ENCODE assay signal across 9 cellular contexts in the genomic region with DNA sequence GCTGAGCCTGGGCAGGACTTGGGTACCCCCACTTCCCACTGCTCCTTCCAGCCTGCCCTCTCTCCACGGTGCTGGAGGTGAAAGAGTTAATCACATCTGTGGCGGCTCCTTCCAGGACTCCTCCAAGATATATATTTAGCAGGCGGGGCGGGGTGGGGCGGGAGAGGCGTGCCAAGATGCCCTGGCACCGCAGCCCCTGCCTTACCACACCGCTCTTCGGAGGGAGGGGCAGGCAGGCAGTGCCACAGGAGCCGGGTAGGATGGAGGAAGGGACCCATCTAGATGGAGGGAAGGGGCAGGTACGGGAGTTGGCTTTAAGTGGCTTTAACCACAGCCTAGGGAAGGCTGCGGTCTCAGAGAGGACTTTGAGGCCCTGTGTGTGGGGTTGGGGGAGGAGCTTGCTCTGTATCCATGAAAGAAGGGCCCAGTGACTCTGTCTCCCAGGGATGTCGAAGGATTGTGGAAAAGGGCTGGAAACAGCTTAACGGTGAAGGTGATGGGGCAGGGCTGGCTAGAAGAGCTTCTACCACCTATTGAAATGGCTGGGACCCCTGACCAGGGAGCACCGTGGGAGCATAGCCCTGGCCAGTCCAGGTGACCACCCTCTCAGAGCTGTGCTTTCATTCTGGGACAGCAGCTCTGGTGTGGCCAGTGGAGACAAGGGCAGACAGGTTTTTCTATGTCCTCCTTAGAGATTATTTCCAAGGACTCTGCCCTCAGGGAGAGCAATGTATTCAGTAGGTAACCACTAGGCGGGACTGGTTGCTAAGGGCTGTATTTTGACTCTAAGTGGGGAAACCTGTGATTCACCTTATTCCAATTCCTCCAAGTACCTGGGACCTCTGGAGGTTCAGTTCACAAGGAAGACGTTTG. TPM values are rescaled to one million over a fixed set of nuclear protein-coding genes. Genes with fewer than 3 reads are reported as not detected.
A peak's percentile ranks its signal among the peaks of the same experiment; 100 is the strongest.
DNase-seq lines count a peak whose midpoint lies in the region; ATAC-seq and TF ChIP-seq lines count a peak whose summit lies in the region.
"Had no signal": no experiment of that assay in that cellular context is flagged by ENCODE, and none has a peak within 500 bp of the region (broad histone marks: within the 10 kb centered on the region; RNA-seq: fewer than 3 reads in every experiment).

No MANE protein-coding gene starts in this region.

- peaks cover 4% of the 10 kb centered on the region for H3F3A ChIP-seq in neural progenitor cell (ENCODE audit: low read depth)

- peak overlapping the region; percentile 44 for H3K4me2 ChIP-seq in neural progenitor cell

- no peaks in the 10 kb centered on the region for H4K20me1 ChIP-seq in neural progenitor cell (ENCODE audit: low read depth)

- POLR2A ChIA-PET in activated CD4-positive, alpha-beta T cell treated with anti-CD3 and anti-CD28 coated beads, Interleukin-2, amount 10 ng/mL, durations not matched to agents 7 days and 5 days (lab: Charles Lee): no interaction called here

- CTCF ChIA-PET in activated CD4-positive, alpha-beta T cell treated with anti-CD3 and anti-CD28 coated beads, Interleukin-2, amount 10 ng/mL, durations not matched to agents 7 days and 5 days (lab: Charles Lee): interaction anchor here (0.6 to 7.9 kb wide), 17 partner anchors 12 to 359 kb away, joined by 3 to 67 read pairs (median 5); partner anchors contain the start of genes BTBD17 and GPR142

- peaks cover 17% of the 10 kb centered on the region for H3K4me1 Mint-ChIP-seq in neural progenitor cell
- peaks cover 4% of the 10 kb centered on the region for H3K4me1 Mint-ChIP-seq in activated CD4-positive, alpha-beta T cell treated with anti-CD3 and anti-CD28 coated beads, Interleukin-2, amount 10 ng/mL, durations not matched to agents 7 days and 5 days

- H3K4me3 ChIP-seq in endocrine pancreas (ENCODE audit: control insufficient read depth, insufficient read depth, low read length): no peak overlapping the region
- no peak overlapping the region for H3K4me3 ChIP-seq in neural progenitor cell
- H3K4me3 ChIP-seq in WERI-Rb-1 (ENCODE audit: low read depth, low read length): no peak overlapping the region
- H3K4me3 ChIP-seq: MG63 had no signal

- H3K9me3 ChIP-seq in endocrine pancreas (ENCODE audit: control insufficient read depth, low read length): no peaks in the 10 kb centered on the region
- no peaks in the 10 kb centered on the region for H3K9me3 ChIP-seq in neural progenitor cell (ENCODE audit: low read depth)
- H3K9me3 ChIP-seq in WERI-Rb-1 (ENCODE audit: severe bottlenecking): no peaks in the 10 kb centered on the region
- H3K9me3 ChIP-seq: MG63 had no signal

- H3K27ac ChIP-seq in neural progenitor cell (no peak overlapping the region), WERI-Rb-1 (no peak overlapping the region)

- H3K36me3 ChIP-seq in endocrine pancreas (ENCODE audit: control insufficient read depth, insufficient read depth, low read length): no peaks in the 10 kb centered on the region
- H3K36me3 ChIP-seq in neural progenitor cell: no peaks in the 10 kb centered on the region
- H3K36me3 ChIP-seq in WERI-Rb-1: no peaks in the 10 kb centered on the region
- H3K36me3 ChIP-seq: MG63 had no signal

- no peaks in the 10 kb centered on the region for H3K4me1 ChIP-seq in endocrine pancreas (ENCODE audit: control insufficient read depth, insufficient read depth, low read length)
- H3K4me1 ChIP-seq in neural progenitor cell: peaks cover 14% of the 10 kb centered on the region

- DNase-seq in Caki2 (ENCODE audit: low read depth): peak; percentile 54
- peak; percentile 55 for DNase-seq in NCI-H187 treated with DMSO at 0.1 percent for 48 hours (lab: John Stamatoyannopoulos, UW)
- peak; percentile 37 for DNase-seq in neural progenitor cell (ENCODE audit: low spot score)
- DNase-seq in activated CD4-positive, alpha-beta T cell treated with anti-CD3 and anti-CD28 coated beads, Interleukin-2, amount 10 ng/mL, durations not matched to agents 7 days and 5 days: no peak
- DNase-seq in WERI-Rb-1: no peak

- no peaks in the 10 kb centered on the region for H3K36me3 Mint-ChIP-seq in neural progenitor cell
- no peaks in the 10 kb centered on the region for H3K36me3 Mint-ChIP-seq in activated CD4-positive, alpha-beta T cell treated with anti-CD3 and anti-CD28 coated beads, Interleukin-2, amount 10 ng/mL, durations not matched to agents 7 days and 5 days (ENCODE audit: low read depth)

- H3K27ac Mint-ChIP-seq in neural progenitor cell: peak overlapping the region; percentile 74
- H3K27ac Mint-ChIP-seq in activated CD4-positive, alpha-beta T cell treated with anti-CD3 and anti-CD28 coated beads, Interleukin-2, amount 10 ng/mL, durations not matched to agents 7 days and 5 days: no peak overlapping the region

- H3K4me3 Mint-ChIP-seq in neural progenitor cell: peak overlapping the region; percentile 48
- no peak overlapping the region for H3K4me3 Mint-ChIP-seq in activated CD4-positive, alpha-beta T cell treated with anti-CD3 and anti-CD28 coated beads, Interleukin-2, amount 10 ng/mL, durations not matched to agents 7 days and 5 days

- H3K9ac ChIP-seq in endocrine pancreas (ENCODE audit: control insufficient read depth, insufficient read depth, low read length) (peak overlapping the region; percentile 60), neural progenitor cell (no peak overlapping the region)

- in situ Hi-C loops in Caki2 (cut with HindIII; ENCODE audit: low pct_unique_long_range_greater_than_20kb, low sequenced_read_pairs): no loop called here

- H3K79me2 ChIP-seq in neural progenitor cell (ENCODE audit: low read depth): no peaks in the 10 kb centered on the region

- peak overlapping the region; percentile 21 for H2AFZ ChIP-seq in neural progenitor cell (replicated peaks)

- TF ChIP-seq CTCF in neural progenitor cell (IDR thresholded peaks at IDR 0.05) (no peak), WERI-Rb-1 (IDR thresholded peaks at IDR 0.05; ENCODE audit: low read depth, low read length) (no peak)

- H3K27me3 Mint-ChIP-seq in neural progenitor cell (ENCODE audit: insufficient read depth, low read depth): peaks cover 13% of the 10 kb centered on the region
- peaks cover 9% of the 10 kb centered on the region for H3K27me3 Mint-ChIP-seq in activated CD4-positive, alpha-beta T cell treated with anti-CD3 and anti-CD28 coated beads, Interleukin-2, amount 10 ng/mL, durations not matched to agents 7 days and 5 days

- no peaks in the 10 kb centered on the region for H3K9me3 Mint-ChIP-seq in neural progenitor cell
- H3K9me3 Mint-ChIP-seq in activated CD4-positive, alpha-beta T cell treated with anti-CD3 and anti-CD28 coated beads, Interleukin-2, amount 10 ng/mL, durations not matched to agents 7 days and 5 days: no peaks in the 10 kb centered on the region

- ATAC-seq in GM21367 (IDR thresholded peaks at IDR 0.05; ENCODE audit: unreplicated experiment) (no peak), GM21526 (IDR thresholded peaks at IDR 0.05; ENCODE audit: low FRiP score, unreplicated experiment) (no peak)

- no peaks in the 10 kb centered on the region for H3K27me3 ChIP-seq in endocrine pancreas (ENCODE audit: control insufficient read depth, insufficient read depth, low read length)
- no peaks in the 10 kb centered on the region for H3K27me3 ChIP-seq in neural progenitor cell
- H3K27me3 ChIP-seq in WERI-Rb-1 (ENCODE audit: insufficient read depth, low read depth, severe bottlenecking): no peaks in the 10 kb centered on the region
- H3K27me3 ChIP-seq: MG63 had no signal

RNA-seq across cellular contexts. Expression of gene GPR142, which starts 13.0 kb away (rescaled TPM):
- total RNA-seq in Caki2 (2014; rRNA removed; shearing (Covaris generic); ENCODE audit: low replicate concordance): not detected in 2 replicates
- 0.93 TPM in 1 of 2 replicates, not detected in the other for total RNA-seq in neural progenitor cell (ENCODE audit: low replicate concordance)
- not detected for total RNA-seq in activated CD4-positive, alpha-beta T cell treated with anti-CD3 and anti-CD28 coated beads, Interleukin-2, amount 10 ng/mL, durations not matched to agents 7 days and 5 days

RNA-seq across cellular contexts. Expression of gene BTBD17, which starts 18.7 kb away (rescaled TPM):
- not detected in 2 replicates for total RNA-seq in Caki2 (2014; rRNA removed; shearing (Covaris generic); ENCODE audit: low replicate concordance)
- 10.8 and 36.8 TPM in 2 replicates for total RNA-seq in neural progenitor cell (ENCODE audit: low replicate concordance)
- not detected for total RNA-seq in activated CD4-positive, alpha-beta T cell treated with anti-CD3 and anti-CD28 coated beads, Interleukin-2, amount 10 ng/mL, durations not matched to agents 7 days and 5 days

RNA-seq across cellular contexts. Expression of gene GPRC5C, which starts 51.6 kb away (rescaled TPM):
- total RNA-seq in Caki2 (2014; rRNA removed; shearing (Covaris generic); ENCODE audit: low replicate concordance): 328 and 424 TPM in 2 replicates
- 13.5 and 42.0 TPM in 2 replicates for total RNA-seq in neural progenitor cell (ENCODE audit: low replicate concordance)
- not detected for total RNA-seq in activated CD4-positive, alpha-beta T cell treated with anti-CD3 and anti-CD28 coated beads, Interleukin-2, amount 10 ng/mL, durations not matched to agents 7 days and 5 days

RNA-seq across cellular contexts. Expression of gene KIF19, which starts 54.3 kb away (rescaled TPM):
- total RNA-seq in Caki2 (2014; rRNA removed; shearing (Covaris generic); ENCODE audit: low replicate concordance): not detected in 2 replicates
- total RNA-seq in neural progenitor cell (ENCODE audit: low replicate concordance): 0.15 and 0.62 TPM in 2 replicates
- under 1 TPM; 0.69 to 0.79 TPM for total RNA-seq in activated CD4-positive, alpha-beta T cell treated with anti-CD3 and anti-CD28 coated beads, Interleukin-2, amount 10 ng/mL, durations not matched to agents 7 days and 5 days

Comparison
In these comparisons a context has a peak if more than half of its experiments do, and no peak if none do; other contexts are left out.
1. DNase-seq: peak in Caki2 (single experiment), NCI-H187 treated with DMSO at 0.1 percent for 48 hours (single experiment) and neural progenitor cell (single experiment); none in activated CD4-positive, alpha-beta T cell treated with anti-CD3 and anti-CD28 coated beads, Interleukin-2, amount 10 ng/mL, durations not matched to agents 7 days and 5 days (single experiment) and WERI-Rb-1 (single experiment).
2. RNA of gene BTBD17, which starts 18.7 kb away (total RNA-seq): 10.8 to 36.8 TPM in neural progenitor cell; not detected in Caki2 and not detected in activated CD4-positive, alpha-beta T cell treated with anti-CD3 and anti-CD28 coated beads, Interleukin-2, amount 10 ng/mL, durations not matched to agents 7 days and 5 days; every median in the first group is over 10 times any median in the second.